1 cellular context compared by ENCODE assay signal in genomic region chr19:51798127-51798526, GRCh38.
TF ChIP-seq lines count a peak whose summit lies in the region.

No MANE protein-coding gene starts in this region.

TF ChIP-seq in K562, 482 proteins besides CTCF, POLR2A, EP300 and RAD21:
- TF ChIP-seq ZNF507 (tag; conservative IDR thresholded peaks at IDR 0.05) = no peak
- no peak for TF ChIP-seq L3MBTL2 (IDR thresholded peaks at IDR 0.05)
- TF ChIP-seq POLR3A (IDR thresholded peaks at IDR 0.05; ENCODE audit: borderline replicate concordance, extremely low read depth, insufficient read depth, insufficient read length) = no peak
- 0 out of 2 replicates have a peak, but pooled peaks have one; percentile 26 for TF ChIP-seq NFRKB (IDR thresholded peaks at IDR 0.05; ENCODE audit: low read depth)
- TF ChIP-seq NR4A1 (CRISPR knock-in tag; IDR thresholded peaks at IDR 0.05) = no peak
- 0 out of 2 replicates have a peak, but pooled peaks have one; percentile 45 for TF ChIP-seq NR4A1 (tag; IDR thresholded peaks at IDR 0.05)
- TF ChIP-seq NEUROD1 (IDR thresholded peaks at IDR 0.05; ENCODE audit: borderline replicate concordance, low read depth, low read length, partially characterized antibody) = no peak
- TF ChIP-seq DMBX1 (CRISPR knock-in tag; IDR thresholded peaks at IDR 0.05; ENCODE audit: borderline replicate concordance) = no peak
- peak; percentile 82; the same call in 1 of the 2 replicates for TF ChIP-seq ZKSCAN1 (IDR thresholded peaks at IDR 0.05; ENCODE audit: low read depth, low read length)
- no peak for TF ChIP-seq NUFIP1 (IDR thresholded peaks at IDR 0.05; ENCODE audit: partially characterized antibody)
TF ChIP-seq in K562: peak in this region for 3.
